In the genomic region with DNA sequence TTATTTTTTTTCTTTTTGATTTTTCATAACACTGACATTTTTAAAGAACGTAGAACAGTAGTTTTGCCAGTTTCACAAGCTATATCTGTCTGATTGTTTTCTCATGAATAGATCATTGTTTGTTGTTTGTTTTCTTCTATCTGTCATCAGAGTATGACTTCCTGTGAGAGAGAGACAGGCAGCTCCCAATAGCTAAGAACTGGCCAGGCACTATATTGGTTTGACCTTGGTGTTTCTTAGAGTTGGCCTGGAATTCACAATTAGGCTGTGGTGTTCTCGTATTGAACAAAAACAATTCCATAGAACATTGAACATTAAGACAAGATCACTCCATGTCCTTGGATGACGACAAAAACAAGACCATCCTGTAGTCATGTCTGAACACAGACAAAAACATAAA, we compare ENCODE assay signal across 19 cellular contexts.
"Had no signal": no experiment of that assay in that cellular context is flagged by ENCODE, and none has a peak within 500 bp of the region (broad histone marks: within the 10 kb centered on the region; RNA-seq: fewer than 3 reads in every experiment).

No MANE protein-coding gene starts in this region.

- H3K27me3 Mint-ChIP-seq: activated CD4-positive, alpha-beta memory T cell treated with anti-CD3 and anti-CD28 coated beads, Interleukin-2, amount 10 ng/mL, durations not matched to agents 7 days and 5 days; activated CD4-positive, alpha-beta T cell treated with anti-CD3 and anti-CD28 coated beads for 36 hours; activated T-cell treated with anti-CD3 and anti-CD28 coated beads, Interleukin-2, amount 50 U/mL, for 24 hours; naive B cell had no signal

- H3K27ac ChIP-seq: esophagus squamous epithelium, heart left ventricle, lower lobe of right lung, neural progenitor cell, tibial artery, vagina, WERI-Rb-1 had no signal

- H3K27me3 ChIP-seq: esophagus squamous epithelium, heart left ventricle, neural progenitor cell, tibial artery, vagina had no signal

- H3K27ac Mint-ChIP-seq: activated CD4-positive, alpha-beta memory T cell treated with anti-CD3 and anti-CD28 coated beads, Interleukin-2, amount 10 ng/mL, durations not matched to agents 7 days and 5 days; activated CD4-positive, alpha-beta T cell treated with anti-CD3 and anti-CD28 coated beads for 36 hours; activated T-cell treated with anti-CD3 and anti-CD28 coated beads, Interleukin-2, amount 50 U/mL, for 24 hours; neural progenitor cell; stimulated activated effector memory CD8-positive, alpha-beta T cell treated with anti-CD3 and anti-CD28 coated beads, Interleukin-12 subunit alpha, Interleukin-12 subunit beta, amount 100 ng/mL, for 72 hours had no signal

- H3K36me3 ChIP-seq: lower lobe of right lung, neural progenitor cell, vagina, WERI-Rb-1 had no signal

- H3K4me3 Mint-ChIP-seq: activated CD4-positive, alpha-beta memory T cell treated with anti-CD3 and anti-CD28 coated beads, Interleukin-2, amount 10 ng/mL, durations not matched to agents 7 days and 5 days; activated CD4-positive, alpha-beta T cell treated with anti-CD3 and anti-CD28 coated beads for 36 hours; activated T-cell treated with anti-CD3 and anti-CD28 coated beads, Interleukin-2, amount 50 U/mL, for 24 hours; naive B cell; neural progenitor cell; stimulated activated effector memory CD8-positive, alpha-beta T cell treated with anti-CD3 and anti-CD28 coated beads, Interleukin-12 subunit alpha, Interleukin-12 subunit beta, amount 100 ng/mL, for 72 hours had no signal

- H3K9me3 Mint-ChIP-seq: activated CD4-positive, alpha-beta memory T cell treated with anti-CD3 and anti-CD28 coated beads, Interleukin-2, amount 10 ng/mL, durations not matched to agents 7 days and 5 days; activated T-cell treated with anti-CD3 and anti-CD28 coated beads, Interleukin-2, amount 50 U/mL, for 24 hours; stimulated activated effector memory CD8-positive, alpha-beta T cell treated with anti-CD3 and anti-CD28 coated beads, Interleukin-12 subunit alpha, Interleukin-12 subunit beta, amount 100 ng/mL, for 72 hours had no signal

- H3K4me3 ChIP-seq: esophagus squamous epithelium, heart left ventricle, lower lobe of right lung, neural progenitor cell, tibial artery, vagina had no signal

- ATAC-seq: activated CD4-positive, alpha-beta T cell treated with anti-CD3 and anti-CD28 coated beads for 36 hours; heart left ventricle; left colon; lower lobe of right lung; stimulated activated effector memory CD8-positive, alpha-beta T cell treated with anti-CD3 and anti-CD28 coated beads, Interleukin-12 subunit alpha, Interleukin-12 subunit beta, amount 100 ng/mL, for 72 hours had no signal

- H3K4me1 Mint-ChIP-seq: activated CD4-positive, alpha-beta T cell treated with anti-CD3 and anti-CD28 coated beads for 36 hours; neural progenitor cell had no signal

- H3K4me1 ChIP-seq: esophagus squamous epithelium, heart left ventricle, lower lobe of right lung, neural progenitor cell, tibial artery, vagina had no signal

- DNase-seq: activated CD4-positive, alpha-beta memory T cell treated with anti-CD3 and anti-CD28 coated beads, Interleukin-2, amount 10 ng/mL, durations not matched to agents 7 days and 5 days; activated CD4-positive, alpha-beta T cell treated with anti-CD3 and anti-CD28 coated beads for 36 hours; activated naive CD4-positive, alpha-beta T cell treated with anti-CD3 and anti-CD28 coated beads, Interleukin-2, amount 50 U/mL, for 16 hours; activated T-cell treated with anti-CD3 and anti-CD28 coated beads, Interleukin-2, amount 50 U/mL, for 24 hours; cortex of kidney; effector CD8-positive, alpha-beta T cell; esophagus squamous epithelium; foreskin fibroblast; heart left ventricle; left colon; lower lobe of right lung; naive B cell; T-helper 1 cell; T1000; tibial artery; WERI-Rb-1 had no signal

- H3K9me3 ChIP-seq: esophagus squamous epithelium, lower lobe of right lung, vagina had no signal
